19 cellular contexts compared by ENCODE assay signal in genomic region chr9:98641675-98642074, GRCh38.
A peak's percentile ranks its signal among the peaks of the same experiment; 100 is the strongest.
DNase-seq lines count a peak whose midpoint lies in the region; ATAC-seq, FAIRE-seq and TF ChIP-seq lines count a peak whose summit lies in the region.
"Had no signal": no experiment of that assay in that cellular context is flagged by ENCODE, and none has a peak within 500 bp of the region (broad histone marks: within the 10 kb centered on the region; RNA-seq: fewer than 3 reads in every experiment).

No MANE protein-coding gene starts in this region.

- peaks cover 28% of the 10 kb centered on the region for H3K9me3 Mint-ChIP-seq in WTC11
- H3K9me3 Mint-ChIP-seq: CD8-positive, alpha-beta T cell had no signal

- in situ Hi-C loops in G401 (cut with HindIII; ENCODE audit: low sequenced_read_pairs), result no loop called here

- no peak overlapping the region for H3K4me3 Mint-ChIP-seq in WTC11
- H3K4me3 Mint-ChIP-seq: CD4-positive, CD25-positive, alpha-beta regulatory T cell; CD8-positive, alpha-beta T cell; H9 had no signal

- no peak for FAIRE-seq in RCC 7860 (lab: Jason Lieb, UNC)
- FAIRE-seq: A549, GM12878, GM19239 had no signal

- H3K4me3 ChIP-seq in A673 (ENCODE audit: low read depth, low read length, poor library complexity, severe bottlenecking), result no peak overlapping the region
- H3K4me3 ChIP-seq: A549, GM12878, GM23248 had no signal

- no peaks in the 10 kb centered on the region for H3K36me3 ChIP-seq in A673 (ENCODE audit: insufficient read depth, low read length, poor library complexity, severe bottlenecking)

- POLR2A ChIA-PET in WTC11 (lab: Charles Lee) (no interaction called here), A673 (lab: Charles Lee; ENCODE audit: low non-redundant PET) (no interaction called here)

- H3K27ac ChIP-seq in A673 (ENCODE audit: low read depth, low read length, poor library complexity, severe bottlenecking), result no peak overlapping the region
- H3K27ac ChIP-seq: A549, GM23248 had no signal

- no TSS peak for BruUV-seq in A673 (replicated peaks; lab: Mats Ljungman, UMichigan)

- TF ChIP-seq CTCF in WTC11 (IDR thresholded peaks at IDR 0.05), result no peak
- no peak for TF ChIP-seq CTCF in A673 (conservative IDR thresholded peaks at IDR 0.05; ENCODE audit: low read depth, low read length)

- no peak overlapping the region for H3K27ac Mint-ChIP-seq in WTC11
- H3K27ac Mint-ChIP-seq: CD4-positive, CD25-positive, alpha-beta regulatory T cell; CD8-positive, alpha-beta T cell; H9 had no signal

- peaks cover 15% of the 10 kb centered on the region for H3K27me3 ChIP-seq in A673 (replicated peaks; ENCODE audit: insufficient read depth, low read depth, low read length, poor library complexity)

- peaks cover 18% of the 10 kb centered on the region for H3K4me1 Mint-ChIP-seq in WTC11
- H3K4me1 Mint-ChIP-seq: CD4-positive, CD25-positive, alpha-beta regulatory T cell had no signal

- H3K36me3 Mint-ChIP-seq in WTC11, result peaks cover 13% of the 10 kb centered on the region
- H3K36me3 Mint-ChIP-seq: CD4-positive, CD25-positive, alpha-beta regulatory T cell; CD8-positive, alpha-beta T cell had no signal

- ATAC-seq in WTC11, result peak; percentile 56; the same call in 1 of the 2 replicates
- ATAC-seq: A549; CD8-positive, alpha-beta T cell; GM12878; HCT116 had no signal

- DNase-seq in G401 (ENCODE audit: low spot score) (peak; percentile 79), WTC11 (ENCODE audit: low spot score) (no peak), cerebellum (ENCODE audit: low spot score) (peak; percentile 54), A673 (ENCODE audit: low spot score) (no peak), cortex of kidney (lab: John Stamatoyannopoulos, UW) (no peak), RCC 7860 (ENCODE audit: low spot score) (no peak)
- DNase-seq: 8988T; Caco-2; CD4-positive, CD25-positive, alpha-beta regulatory T cell; CD8-positive, alpha-beta T cell; DMS153; DND-41; GDM1; GM23248; H9 had no signal

- peaks cover 3% of the 10 kb centered on the region; the same call in 1 of the 2 replicates for H3K27me3 Mint-ChIP-seq in WTC11 (ENCODE audit: low read depth)

- no peaks in the 10 kb centered on the region for H3K4me1 ChIP-seq in A673 (ENCODE audit: insufficient read depth, low read length, poor library complexity, severe bottlenecking)
- H3K4me1 ChIP-seq: A549, Caco-2 had no signal

- H3K9me3 ChIP-seq in A673 (ENCODE audit: low read depth, low read length, poor library complexity, severe bottlenecking), result no peaks in the 10 kb centered on the region
- H3K9me3 ChIP-seq: A549, Caco-2 had no signal

- CTCF ChIA-PET in WTC11 (lab: Charles Lee) (interaction anchor here (1.2 to 1.6 kb wide), 2 partner anchors 14 to 87 kb away, joined by 3 read pairs; no protein-coding TSS in a partner anchor), A673 (lab: Charles Lee) (no interaction called here)

- intact Hi-C loops in A673 (cut with micrococcal nuclease; ENCODE audit: unreplicated experiment), result no loop called here

TF ChIP-seq in WTC11, 78 proteins besides CTCF, POLR2A, EP300 and RAD21:
- TF ChIP-seq CREB1 (CRISPR knock-in tag; IDR thresholded peaks at IDR 0.05) (no peak), ZBTB21 (CRISPR knock-in tag; IDR thresholded peaks at IDR 0.05; ENCODE audit: borderline replicate concordance) (no peak), ATF3 (CRISPR knock-in tag; conservative IDR thresholded peaks at IDR 0.05) (no peak), PRRX2 (CRISPR knock-in tag; IDR thresholded peaks at IDR 0.05) (no peak), ZNF425 (CRISPR knock-in tag; conservative IDR thresholded peaks at IDR 0.05) (no peak), SOX15 (CRISPR knock-in tag; IDR thresholded peaks at IDR 0.05) (no peak), USF1 (CRISPR knock-in tag; IDR thresholded peaks at IDR 0.05) (no peak), NFATC4 (CRISPR knock-in tag; IDR thresholded peaks at IDR 0.05) (no peak), SMAD4 (CRISPR knock-in tag; IDR thresholded peaks at IDR 0.05) (no peak), MAX (CRISPR knock-in tag; IDR thresholded peaks at IDR 0.05) (no peak), GRHL2 (CRISPR knock-in tag; IDR thresholded peaks at IDR 0.05; ENCODE audit: insufficient replicate concordance, severe bottlenecking) (no peak), JUN (CRISPR knock-in tag; IDR thresholded peaks at IDR 0.05) (no peak)
- TF ChIP-seq, protein P1, sequence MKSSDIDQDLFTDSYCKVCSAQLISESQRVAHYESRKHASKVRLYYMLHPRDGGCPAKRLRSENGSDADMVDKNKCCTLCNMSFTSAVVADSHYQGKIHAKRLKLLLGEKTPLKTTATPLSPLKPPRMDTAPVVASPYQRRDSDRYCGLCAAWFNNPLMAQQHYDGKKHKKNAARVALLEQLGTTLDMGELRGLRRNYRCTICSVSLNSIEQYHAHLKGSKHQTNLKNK (CRISPR knock-in tag; IDR thresholded peaks at IDR 0.05), result no peak
- TF ChIP-seq, protein P2, sequence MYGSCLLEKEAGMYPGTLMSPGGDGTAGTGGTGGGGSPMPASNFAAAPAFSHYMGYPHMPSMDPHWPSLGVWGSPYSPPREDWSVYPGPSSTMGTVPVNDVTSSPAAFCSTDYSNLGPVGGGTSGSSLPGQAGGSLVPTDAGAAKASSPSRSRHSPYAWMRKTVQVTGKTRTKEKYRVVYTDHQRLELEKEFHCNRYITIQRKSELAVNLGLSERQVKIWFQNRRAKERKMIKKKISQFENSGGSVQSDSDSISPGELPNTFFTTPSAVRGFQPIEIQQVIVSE (CRISPR knock-in tag; IDR thresholded peaks at IDR 0.05; ENCODE audit: borderline replicate concordance), result no peak

Comparison
In these comparisons a context has a peak if more than half of its experiments do, and no peak if none do; other contexts are left out.
1. DNase-seq: peak in G401 (single experiment) and cerebellum (single experiment); none in WTC11 (single experiment), A673 (single experiment), cortex of kidney (single experiment) and RCC 7860 (single experiment).